ENCODE assay signal across 8 cellular contexts in the genomic region with DNA sequence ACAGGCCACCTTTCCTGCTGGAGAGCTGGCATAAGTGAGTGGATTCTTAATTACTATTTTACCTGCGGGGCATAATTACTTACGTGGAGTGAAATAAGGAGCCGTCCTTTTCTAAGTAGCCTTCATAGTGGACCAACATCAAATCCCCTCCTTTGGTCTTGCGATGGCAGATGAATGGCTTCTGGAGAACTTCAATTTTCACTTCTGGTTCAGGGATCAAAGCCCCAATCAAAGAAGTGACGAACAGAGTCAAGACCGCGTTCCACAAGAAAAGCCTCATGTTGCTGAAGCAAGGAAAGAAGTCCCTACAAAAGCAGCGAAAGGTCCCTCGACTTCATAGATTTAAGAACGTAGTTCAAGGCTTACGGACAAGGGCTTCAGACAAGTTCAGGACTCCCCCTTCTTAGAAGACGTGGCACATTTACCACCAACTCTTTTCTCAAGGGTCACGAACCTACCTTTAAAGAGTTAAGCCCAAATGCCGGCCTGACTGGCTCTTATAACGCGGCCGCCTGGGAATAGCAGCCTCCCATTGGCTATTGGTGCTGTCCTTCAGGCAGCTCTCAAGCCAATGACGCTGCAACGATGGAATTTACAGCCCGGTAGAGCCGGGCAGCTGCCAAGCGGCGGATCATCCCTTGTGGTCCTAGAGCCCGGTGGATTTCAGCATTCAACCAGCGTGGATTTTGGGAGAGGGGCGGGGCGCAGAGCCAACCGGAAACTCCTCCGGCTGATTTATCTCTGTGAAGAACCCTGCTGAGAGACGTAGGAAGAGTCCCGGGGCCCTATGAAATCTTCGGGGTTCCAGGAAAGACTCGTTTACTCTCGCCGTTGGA. TPM values are rescaled to one million over a fixed set of nuclear protein-coding genes. Genes with fewer than 3 reads are reported as not detected.
DNase-seq lines count a peak whose midpoint lies in the region; ATAC-seq, FAIRE-seq and TF ChIP-seq lines count a peak whose summit lies in the region.

A gene with protein sequence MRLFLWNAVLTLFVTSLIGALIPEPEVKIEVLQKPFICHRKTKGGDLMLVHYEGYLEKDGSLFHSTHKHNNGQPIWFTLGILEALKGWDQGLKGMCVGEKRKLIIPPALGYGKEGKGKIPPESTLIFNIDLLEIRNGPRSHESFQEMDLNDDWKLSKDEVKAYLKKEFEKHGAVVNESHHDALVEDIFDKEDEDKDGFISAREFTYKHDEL (minus strand): TSS at position 474 of the 836 bp plus-strand sequence. CDS start 194 bp downstream, at position 280.

- intact Hi-C loops in stomach (cut with DNase I; ENCODE audit: low total_unique reads) = no loop called here

- ATAC-seq in foreskin keratinocyte = peak; percentile 92

- H3K27me3 Mint-ChIP-seq in neural crest cell (ENCODE audit: low read depth) = no peaks in the 10 kb centered on the region

- TF ChIP-seq CTCF in foreskin keratinocyte (conservative IDR thresholded peaks at IDR 0.05) (no peak), neural crest cell (conservative IDR thresholded peaks at IDR 0.05) (no peak), stomach (IDR thresholded peaks at IDR 0.05) (no peak)

- peaks cover 45% of the 10 kb centered on the region for H3K4me1 Mint-ChIP-seq in neural crest cell

- H3K36me3 Mint-ChIP-seq in neural crest cell (ENCODE audit: low read depth) = no peaks in the 10 kb centered on the region

- no peak for TF ChIP-seq EP300 in stomach (IDR thresholded peaks at IDR 0.05)

- H3K36me3 ChIP-seq in HAP-1 (replicated peaks) (no peaks in the 10 kb centered on the region), MG63 (no peaks in the 10 kb centered on the region; the same call in 1 of the 2 replicates), stomach (no peaks in the 10 kb centered on the region)

- H3K4me3 Mint-ChIP-seq in neural crest cell = peak within 1 kb of the TSS; percentile 96

- in situ Hi-C loops in HAP-1 (cut with MboI; ENCODE audit: low sequenced_read_pairs) = no loop called here

- DNase-seq in HAP-1 (ENCODE audit: low spot score in 2 of 2) (peak; percentile 98), MG63 (peak; percentile 98), SIG-M5 treated with dmso at 0.1 percent for 504 hours (lab: John Stamatoyannopoulos, UW; ENCODE audit: unreplicated experiment) (peak; percentile 99), foreskin keratinocyte (peak; percentile 97 to 99), neural crest cell (ENCODE audit: low read depth, low spot score) (peak; percentile 86), stomach (peak; percentile 98)
- DNase-seq in activated naive CD4-positive, alpha-beta T cell (lab: John Stamatoyannopoulos, UW) = peak; percentile 66 to 82 (median 71)

- no peaks in the 10 kb centered on the region for H3K9me3 Mint-ChIP-seq in neural crest cell

- H3K4me1 ChIP-seq in HAP-1 = peaks cover 27% of the 10 kb centered on the region
- peaks cover 7% of the 10 kb centered on the region for H3K4me1 ChIP-seq in foreskin keratinocyte
- peaks cover 20 to 62% (median 51%) of the 10 kb centered on the region in 4 donors for H3K4me1 ChIP-seq in stomach

- peak; percentile 99 for FAIRE-seq in G401.6 (lab: Jason Lieb, UNC)

- H3K27ac ChIP-seq in foreskin keratinocyte (peak within 1 kb of the TSS; percentile 45), stomach (peak within 1 kb of the TSS; percentile 88 to 94 (median 94))

- TF ChIP-seq POLR2A in stomach (IDR thresholded peaks at IDR 0.05) = no peak

- 0 to 1% (median 1%) methylated on average over 28 to 35 of the region's 35 CpGs for WGBS in stomach, 5 donors

- H3K27me3 ChIP-seq in HAP-1 (ENCODE audit: low read depth) (no peaks in the 10 kb centered on the region), MG63 (no peaks in the 10 kb centered on the region), foreskin keratinocyte (no peaks in the 10 kb centered on the region), stomach (no peaks in the 10 kb centered on the region)

- H3K27ac Mint-ChIP-seq in neural crest cell (ENCODE audit: unreplicated experiment) = peak within 1 kb of the TSS; percentile 95

- H3K9me3 ChIP-seq in HAP-1 (no peaks in the 10 kb centered on the region), MG63 (no peaks in the 10 kb centered on the region), stomach (no peaks in the 10 kb centered on the region)

- H3K4me3 ChIP-seq in HAP-1 = peak within 1 kb of the TSS; percentile 68
- H3K4me3 ChIP-seq in MG63 = peak within 1 kb of the TSS; percentile 60
- peak within 1 kb of the TSS; percentile 74 to 98 (median 94) for H3K4me3 ChIP-seq in stomach

RNA-seq across cellular contexts. Expression of the gene that starts here (rescaled TPM):
- total RNA-seq in MG63 (2014; rRNA removed; shearing (Covaris generic); ENCODE audit: low replicate concordance) = 8.1 and 16.1 TPM in 2 replicates
- total RNA-seq in foreskin keratinocyte (17.5 and 19.5 TPM in 2 replicates), neural crest cell (20.3 and 21.3 TPM in 2 replicates), stomach (10 to 100 TPM in 3 of 5 donors, 1 to 10 TPM in 1, under 1 TPM in 1; 0.29 to 45.2 (median 11.1) TPM)
- polyA plus RNA-seq in foreskin keratinocyte (5.8 and 6.4 TPM in 2 replicates), stomach (1 to 10 TPM; 1.4 to 3.2 (median 2.6) TPM)

Comparison
In these comparisons a context has a peak if more than half of its experiments do, and no peak if none do; other contexts are left out.
1. Peak in every context shown above with its lines: DNase-seq, ATAC-seq, H3K4me3 ChIP-seq and H3K27ac ChIP-seq.